In the genomic region with DNA sequence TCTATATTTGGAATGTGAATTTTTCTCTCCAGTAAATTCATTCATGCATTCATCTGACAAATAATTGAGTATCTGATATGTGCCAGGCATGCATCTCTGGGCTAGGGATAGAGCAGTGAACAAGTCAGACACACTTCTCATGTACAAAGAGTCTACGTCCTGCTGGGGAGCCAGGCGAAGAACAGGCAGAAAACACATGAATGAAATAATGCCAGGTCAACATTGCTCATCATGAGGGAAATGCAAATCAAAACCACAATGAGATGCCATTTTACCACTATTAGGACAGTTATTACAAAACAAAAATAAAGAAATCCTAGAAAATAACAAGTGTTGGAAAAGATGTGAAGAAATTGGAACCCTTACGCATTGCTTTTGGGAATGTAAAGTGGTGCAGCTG, we compare ENCODE assay signal across 27 cellular contexts.
"Had no signal": no experiment of that assay in that cellular context is flagged by ENCODE, and none has a peak within 500 bp of the region (broad histone marks: within the 10 kb centered on the region; RNA-seq: fewer than 3 reads in every experiment).

No MANE protein-coding gene starts in this region.

- H3K79me2 ChIP-seq: hepatocyte had no signal

- H3K27ac Mint-ChIP-seq: naive thymus-derived CD4-positive, alpha-beta T cell; nephron; neural progenitor cell; stimulated activated effector memory CD8-positive, alpha-beta T cell treated with anti-CD3 and anti-CD28 coated beads, Interleukin-12 subunit alpha, Interleukin-12 subunit beta, amount 100 ng/mL, for 72 hours had no signal

- DNase-seq: dermis blood vessel endothelial cell; effector memory CD4-positive, alpha-beta T cell; foreskin fibroblast; heart left ventricle; kidney; left cardiac atrium; left lung; mesendoderm; midbrain; naive thymus-derived CD4-positive, alpha-beta T cell; psoas muscle; right cardiac atrium; sigmoid colon; stimulated activated CD4-positive, alpha-beta T cell treated with anti-CD3 and anti-CD28 coated beads, Interleukin-2, amount 100 ng/mL, for 24 hours; stimulated activated CD4-positive, alpha-beta T cell treated with anti-CD3 and anti-CD28 coated beads, Interleukin-4, amount 100 ng/mL, for 24 hours; stimulated activated naive CD4-positive, alpha-beta T cell treated with Interleukin-2 at 50 U/mL for 16 hours; stomach; thyroid gland; trophoblast cell had no signal

- H2AFZ ChIP-seq: hepatocyte, neural progenitor cell, parathyroid adenoma had no signal

- H3K36me3 Mint-ChIP-seq: neural progenitor cell; stimulated activated effector memory CD8-positive, alpha-beta T cell treated with anti-CD3 and anti-CD28 coated beads, Interleukin-12 subunit alpha, Interleukin-12 subunit beta, amount 100 ng/mL, for 72 hours had no signal

- H3K9me3 ChIP-seq: psoas muscle, sigmoid colon, thyroid gland had no signal

- H3K4me2 ChIP-seq: hepatocyte, neural progenitor cell had no signal

- H3K4me3 ChIP-seq: coronary artery, gastroesophageal sphincter, heart left ventricle, hepatocyte, left lung, neural progenitor cell, psoas muscle, sigmoid colon, stomach, thyroid gland had no signal

- H3K4me1 Mint-ChIP-seq: naive thymus-derived CD4-positive, alpha-beta T cell; nephron; stimulated activated effector memory CD8-positive, alpha-beta T cell treated with anti-CD3 and anti-CD28 coated beads, Interleukin-12 subunit alpha, Interleukin-12 subunit beta, amount 100 ng/mL, for 72 hours had no signal

- H3K9ac ChIP-seq: neural progenitor cell, parathyroid adenoma had no signal

- FAIRE-seq: endothelial cell of umbilical vein, kidney had no signal

- H3K27me3 ChIP-seq: gastroesophageal sphincter, hepatocyte, left lung, sigmoid colon, stomach, thyroid gland had no signal

- H3K4me1 ChIP-seq: gastroesophageal sphincter, heart left ventricle, left lung, neural progenitor cell, psoas muscle, sigmoid colon, stomach, thyroid gland had no signal

- H3K27ac ChIP-seq: coronary artery, gastroesophageal sphincter, heart left ventricle, left lung, neural progenitor cell, parathyroid adenoma, psoas muscle, sigmoid colon, stomach, thyroid gland had no signal

- H3K36me3 ChIP-seq: gastroesophageal sphincter, heart left ventricle, left lung, neural progenitor cell, sigmoid colon, stomach, thyroid gland had no signal

- ATAC-seq: gastroesophageal sphincter; heart left ventricle; left cardiac atrium; naive thymus-derived CD4-positive, alpha-beta T cell; psoas muscle; right cardiac atrium; stimulated activated effector memory CD8-positive, alpha-beta T cell treated with anti-CD3 and anti-CD28 coated beads, Interleukin-12 subunit alpha, Interleukin-12 subunit beta, amount 100 ng/mL, for 72 hours had no signal

- H3K4me3 Mint-ChIP-seq: naive thymus-derived CD4-positive, alpha-beta T cell; nephron; neural progenitor cell; stimulated activated effector memory CD8-positive, alpha-beta T cell treated with anti-CD3 and anti-CD28 coated beads, Interleukin-12 subunit alpha, Interleukin-12 subunit beta, amount 100 ng/mL, for 72 hours had no signal
